In the genomic region with DNA sequence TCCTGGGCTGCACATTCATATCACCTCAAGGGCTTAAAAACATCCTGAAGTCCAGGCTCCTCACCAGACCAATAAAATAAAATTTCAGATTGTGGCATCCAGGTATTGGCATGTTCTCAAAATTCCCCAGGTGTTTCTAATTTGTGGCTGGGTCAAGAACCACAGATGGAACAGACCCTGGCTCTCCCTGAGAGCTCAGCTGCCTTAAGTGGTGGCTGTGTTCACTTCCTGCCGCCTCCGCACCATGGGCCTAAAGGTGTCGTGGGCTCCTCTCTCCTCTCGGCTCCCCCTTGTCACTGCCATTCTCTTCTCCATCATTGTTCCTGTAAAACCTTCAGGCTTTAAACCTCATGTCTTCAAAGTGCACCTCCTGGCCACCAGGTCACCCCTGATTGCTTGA, we compare ENCODE assay signal across 15 cellular contexts. TPM values are rescaled to one million over a fixed set of nuclear protein-coding genes. Genes with fewer than 3 reads are reported as not detected.
"Had no signal": no experiment of that assay in that cellular context is flagged by ENCODE, and none has a peak within 500 bp of the region (broad histone marks: within the 10 kb centered on the region; RNA-seq: fewer than 3 reads in every experiment).

No MANE protein-coding gene starts in this region.

- DNase-seq: activated B cell treated with CpG ODN at 0.5 μM for 24 hours; activated naive CD4-positive, alpha-beta T cell; erythroblast; head of caudate nucleus; kidney; SK-N-SH; stimulated activated CD4-positive, alpha-beta T cell treated with anti-CD3 and anti-CD28 coated beads, Interleukin-12 subunit alpha, Interleukin-12 subunit beta, amount 100 ng/mL, for 4 hours; stimulated activated CD4-positive, alpha-beta T cell treated with anti-CD3 and anti-CD28 coated beads, Interleukin-1b, Interleukin-23, amount 100 ng/mL, for 48 hours; transverse colon had no signal

- H3K4me1 Mint-ChIP-seq: activated B cell treated with CpG ODN at 0.5 μM for 24 hours had no signal

- H3K27ac Mint-ChIP-seq: activated B cell treated with CpG ODN at 0.5 μM for 24 hours; mesothelial cell of epicardium; nephron; stimulated activated naive CD8-positive, alpha-beta T cell treated with anti-CD3 and anti-CD28 coated beads, Interleukin-15, Interleukin-2, amounts not matched to agents 100 ng/mL and 50 ng/mL, for 24 hours had no signal

- H3K4me3 Mint-ChIP-seq: activated B cell treated with CpG ODN at 0.5 μM for 24 hours; mesothelial cell of epicardium; nephron; stimulated activated naive CD8-positive, alpha-beta T cell treated with anti-CD3 and anti-CD28 coated beads, Interleukin-15, Interleukin-2, amounts not matched to agents 100 ng/mL and 50 ng/mL, for 24 hours had no signal

- H3K9me3 Mint-ChIP-seq: activated B cell treated with CpG ODN at 0.5 μM for 24 hours; mesothelial cell of epicardium; nephron; stimulated activated naive CD8-positive, alpha-beta T cell treated with anti-CD3 and anti-CD28 coated beads, Interleukin-15, Interleukin-2, amounts not matched to agents 100 ng/mL and 50 ng/mL, for 24 hours had no signal

- ATAC-seq: left lobe of liver had no signal

- H3K36me3 Mint-ChIP-seq: mesothelial cell of epicardium had no signal

RNA-seq across cellular contexts. Expression of a gene that starts 17.8 kb away (rescaled TPM):
- total RNA-seq: ascending aorta had no signal

RNA-seq across cellular contexts. Expression of a gene that starts 40.2 kb away (rescaled TPM):
- total RNA-seq: activated B cell treated with CpG ODN at 0.5 μM for 24 hours, left lobe of liver, renal cortical epithelial cell had no signal
